Comparison of ENCODE assay signal across 8 cellular contexts in the genomic region with DNA sequence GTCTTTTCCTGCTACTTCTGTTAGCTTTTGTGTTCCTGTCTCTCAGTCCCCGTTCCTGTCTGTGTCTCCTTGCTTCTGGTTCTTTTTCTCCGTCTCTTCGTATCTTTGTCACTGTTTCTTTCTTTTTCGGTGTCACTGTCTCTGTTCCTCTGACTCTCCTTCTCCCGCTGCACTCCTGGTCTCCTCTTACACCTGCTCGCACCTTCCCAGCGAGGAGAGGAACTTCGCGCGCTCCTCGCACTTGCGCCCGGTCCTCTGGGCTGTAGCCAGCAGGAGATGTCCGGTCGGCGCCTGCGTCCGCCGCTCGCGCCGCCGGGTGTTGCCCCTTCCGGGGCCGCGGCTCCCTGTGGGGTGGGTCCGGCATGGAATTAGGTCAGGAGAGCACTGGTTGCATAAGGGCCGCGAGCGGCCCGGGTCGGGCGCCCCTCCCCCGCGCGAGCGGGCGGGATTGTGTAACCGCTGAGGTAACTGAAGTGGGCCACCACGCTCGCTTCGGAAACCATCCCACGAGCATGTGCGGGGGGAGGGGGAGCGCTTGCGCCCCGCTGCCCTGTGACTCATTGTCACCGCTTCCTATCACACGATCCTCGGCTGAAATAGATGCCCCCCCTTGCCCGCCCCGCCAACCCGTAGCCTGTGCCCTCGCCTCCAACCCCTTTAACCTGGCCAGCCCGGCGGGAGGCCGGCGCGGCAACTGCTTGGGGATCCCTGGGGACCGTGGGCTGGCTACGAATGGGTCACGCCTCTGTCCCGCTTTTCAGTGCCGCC. TPM values are rescaled to one million over a fixed set of nuclear protein-coding genes. Genes with fewer than 3 reads are reported as not detected.
DNase-seq lines count a peak whose midpoint lies in the region; ATAC-seq and TF ChIP-seq lines count a peak whose summit lies in the region.

No MANE protein-coding gene starts in this region.

- H3K4me1 Mint-ChIP-seq in MCF 10A (ENCODE audit: insufficient read depth, unreplicated experiment) = peaks cover 7% of the 10 kb centered on the region

- peak overlapping the region; percentile 85 for H3K9ac ChIP-seq in BLaER1
- peak overlapping the region; percentile 37 for H3K9ac ChIP-seq in Karpas-422 (ENCODE audit: low read length)

- TF ChIP-seq CTCF in WERI-Rb-1 (IDR thresholded peaks at IDR 0.05; ENCODE audit: low read depth, low read length) (no peak), MCF 10A (IDR thresholded peaks at IDR 0.05; ENCODE audit: unreplicated experiment) (no peak)

- peak overlapping the region; percentile 74 for H3K4me3 Mint-ChIP-seq in MCF 10A (ENCODE audit: unreplicated experiment)

- peaks cover 5% of the 10 kb centered on the region for H3K36me3 Mint-ChIP-seq in MCF 10A (ENCODE audit: insufficient read depth, unreplicated experiment)

- DNase-seq in Karpas-422 (no peak), WERI-Rb-1 (peak; percentile 7), MCF 10A (ENCODE audit: unreplicated experiment) (peak; percentile 59), islet precursor cell (peak; percentile 66), OCI-M2 (lab: John Stamatoyannopoulos, UW; ENCODE audit: unreplicated experiment) (no peak)
- peak; percentile 64 for DNase-seq in stimulated activated CD4-positive, alpha-beta T cell treated with anti-CD3 and anti-CD28 coated beads, Interleukin-12 subunit alpha, Interleukin-12 subunit beta, amount 100 ng/mL, for 4 hours

- H3K27ac ChIP-seq in BLaER1 (peak overlapping the region; percentile 87), Karpas-422 (ENCODE audit: low read length) (no peak overlapping the region), WERI-Rb-1 (no peak overlapping the region)

- peak overlapping the region; percentile 70 for H3K4me2 ChIP-seq in BLaER1
- H3K4me2 ChIP-seq in Karpas-422 (ENCODE audit: low read depth, low read length, poor library complexity, severe bottlenecking) = peak overlapping the region; percentile 62

- intact Hi-C loops in MCF 10A (cut with micrococcal nuclease) = no loop called here

- no peaks in the 10 kb centered on the region for H3K9me3 Mint-ChIP-seq in MCF 10A (ENCODE audit: unreplicated experiment)

- H4K20me1 ChIP-seq in BLaER1 (peaks cover 19% of the 10 kb centered on the region), Karpas-422 (ENCODE audit: insufficient read depth, low read depth, low read length) (no peaks in the 10 kb centered on the region)

- no peak overlapping the region for H3K27ac Mint-ChIP-seq in MCF 10A (ENCODE audit: low read depth, unreplicated experiment)

- POLR2A ChIA-PET in MCF 10A (lab: Yijun Ruan, JAX) = interaction anchor here (0.6 kb wide), 1 partner anchor 89 kb away, joined by 3 read pairs; no protein-coding TSS in a partner anchor

- peaks cover 19% of the 10 kb centered on the region for H3K36me3 ChIP-seq in BLaER1
- no peaks in the 10 kb centered on the region for H3K36me3 ChIP-seq in Karpas-422 (ENCODE audit: insufficient read depth, low read length)
- H3K36me3 ChIP-seq in WERI-Rb-1 = no peaks in the 10 kb centered on the region

- no TSS peak for BruUV-seq in MCF 10A (replicated peaks; lab: Mats Ljungman, UMichigan)

- no peaks in the 10 kb centered on the region for H3K9me2 ChIP-seq in Karpas-422 (replicated peaks; ENCODE audit: insufficient read depth, low read length)

- H3K4me3 ChIP-seq in BLaER1 (peak overlapping the region; percentile 77), Karpas-422 (ENCODE audit: low read length) (peak overlapping the region; percentile 58; the same call in 1 of the 2 replicates), WERI-Rb-1 (ENCODE audit: low read depth, low read length) (peak overlapping the region; percentile 34)

- CTCF ChIA-PET in MCF 10A (lab: Yijun Ruan, JAX) = no interaction called here

- peaks cover 26% of the 10 kb centered on the region for H3K27me3 Mint-ChIP-seq in MCF 10A (ENCODE audit: insufficient read depth, unreplicated experiment)

- H3K4me1 ChIP-seq in BLaER1 (peaks cover 21% of the 10 kb centered on the region), Karpas-422 (ENCODE audit: low read length) (peaks cover 30% of the 10 kb centered on the region)

- H3K27me3 ChIP-seq in BLaER1 (peaks cover 13% of the 10 kb centered on the region), Karpas-422 (ENCODE audit: low read length) (no peaks in the 10 kb centered on the region), WERI-Rb-1 (ENCODE audit: insufficient read depth, low read depth, severe bottlenecking) (peaks cover 77% of the 10 kb centered on the region)

- no peak overlapping the region for H2AFZ ChIP-seq in Karpas-422 (ENCODE audit: low read length)

- H3K79me2 ChIP-seq in Karpas-422 (ENCODE audit: low read length) = no peaks in the 10 kb centered on the region

- ATAC-seq in GM21381 (IDR thresholded peaks at IDR 0.05; ENCODE audit: unreplicated experiment) = no peak

- peaks cover 28% of the 10 kb centered on the region for H3K9me3 ChIP-seq in BLaER1
- no peaks in the 10 kb centered on the region for H3K9me3 ChIP-seq in Karpas-422 (ENCODE audit: low read length)
- H3K9me3 ChIP-seq in WERI-Rb-1 (ENCODE audit: severe bottlenecking) = no peaks in the 10 kb centered on the region

RNA-seq across cellular contexts. Expression of gene LONRF3, which starts 1.6 kb away (rescaled TPM):
- 5.4 and 6.3 TPM in 2 replicates for total RNA-seq in Karpas-422 (2014; rRNA removed; shearing (Covaris generic); ENCODE audit: low replicate concordance)
- 1.0 and 1.4 TPM in 2 replicates for total RNA-seq in MCF 10A (2022)

Comparison
In these comparisons a context has a peak if more than half of its experiments do, and no peak if none do; other contexts are left out.
1. DNase-seq: peak in WERI-Rb-1 (single experiment), MCF 10A (single experiment), islet precursor cell (single experiment) and stimulated activated CD4-positive, alpha-beta T cell treated with anti-CD3 and anti-CD28 coated beads, Interleukin-12 subunit alpha, Interleukin-12 subunit beta, amount 100 ng/mL, for 4 hours (single experiment); none in Karpas-422 (single experiment) and OCI-M2 (single experiment).
2. Peak in every context shown above with its lines, with median percentiles within 50 percentile points of each other: H3K4me3 ChIP-seq.